In the genomic region with DNA sequence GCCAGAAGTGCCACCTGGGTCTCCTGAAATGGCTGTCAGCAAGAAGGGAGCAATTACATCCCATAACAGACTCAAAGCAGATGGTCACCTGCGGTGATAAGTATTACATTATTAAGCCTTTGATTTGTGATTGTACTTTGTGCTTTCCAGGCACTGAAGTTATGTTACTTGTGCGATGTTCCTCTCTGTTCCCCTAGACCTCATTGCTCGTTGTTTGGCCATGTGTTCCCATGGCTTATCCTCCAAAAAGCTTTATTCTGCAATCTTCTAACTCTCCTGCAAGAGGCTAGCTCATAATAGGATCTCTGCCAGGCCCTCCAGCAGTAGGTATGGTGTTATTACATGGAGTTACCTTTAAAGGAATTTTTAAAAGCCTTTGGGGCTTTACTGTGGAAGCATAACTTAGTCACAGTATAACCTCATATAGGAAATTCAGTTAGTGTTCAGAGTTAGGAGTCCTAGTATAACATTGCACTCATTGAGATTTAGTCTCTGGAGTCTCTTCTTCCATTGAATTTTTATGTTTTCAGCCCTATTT, we compare ENCODE assay signal across 15 cellular contexts.
A peak's percentile ranks its signal among the peaks of the same experiment; 100 is the strongest.
DNase-seq lines count a peak whose midpoint lies in the region; ATAC-seq and TF ChIP-seq lines count a peak whose summit lies in the region.
"Had no signal": no experiment of that assay in that cellular context is flagged by ENCODE, and none has a peak within 500 bp of the region (broad histone marks: within the 10 kb centered on the region; RNA-seq: fewer than 3 reads in every experiment).

No MANE protein-coding gene starts in this region.

- no peak overlapping the region for H3K4me2 ChIP-seq in DND-41 (ENCODE audit: insufficient read depth, low read length)

- H3K27me3 ChIP-seq in DND-41 (ENCODE audit: insufficient read depth, low read length, poor library complexity) = no peaks in the 10 kb centered on the region
- H3K27me3 ChIP-seq: right lobe of liver, stomach had no signal

- POLR2A ChIA-PET in activated CD4-positive, alpha-beta T cell treated with anti-CD3 and anti-CD28 coated beads, Interleukin-2, amount 10 ng/mL, durations not matched to agents 7 days and 5 days (lab: Charles Lee) = no interaction called here

- no peak overlapping the region for H2AFZ ChIP-seq in DND-41 (ENCODE audit: low read depth, low read length)

- H3K9me3 Mint-ChIP-seq in nephron = peaks cover 3% of the 10 kb centered on the region
- H3K9me3 Mint-ChIP-seq in activated CD4-positive, alpha-beta T cell treated with anti-CD3 and anti-CD28 coated beads, Interleukin-2, amount 10 ng/mL, durations not matched to agents 7 days and 5 days = no peaks in the 10 kb centered on the region
- H3K9me3 Mint-ChIP-seq: activated CD8-positive, alpha-beta T cell treated with anti-CD3 and anti-CD28 coated beads for 36 hours had no signal

- H3K27me3 Mint-ChIP-seq in T-helper 17 cell (no peaks in the 10 kb centered on the region), nephron (ENCODE audit: low read depth) (no peaks in the 10 kb centered on the region)
- H3K27me3 Mint-ChIP-seq in activated CD4-positive, alpha-beta T cell treated with anti-CD3 and anti-CD28 coated beads, Interleukin-2, amount 10 ng/mL, durations not matched to agents 7 days and 5 days = no peaks in the 10 kb centered on the region
- H3K27me3 Mint-ChIP-seq: activated CD8-positive, alpha-beta T cell treated with anti-CD3 and anti-CD28 coated beads for 36 hours had no signal

- H3K9ac ChIP-seq in DND-41 (ENCODE audit: low read depth, low read length) = no peak overlapping the region

- no peaks in the 10 kb centered on the region for H3K36me3 ChIP-seq in DND-41 (ENCODE audit: insufficient read depth, low read length)
- H3K36me3 ChIP-seq: right lobe of liver, stomach had no signal

- H3K4me3 Mint-ChIP-seq in T-helper 17 cell (peak overlapping the region; percentile 21), nephron (peak overlapping the region in 2 of 3 experiments; percentile 22 to 29)
- no peak overlapping the region for H3K4me3 Mint-ChIP-seq in activated CD4-positive, alpha-beta T cell treated with anti-CD3 and anti-CD28 coated beads, Interleukin-2, amount 10 ng/mL, durations not matched to agents 7 days and 5 days
- H3K4me3 Mint-ChIP-seq: activated CD8-positive, alpha-beta T cell treated with anti-CD3 and anti-CD28 coated beads for 36 hours had no signal

- H3K27ac Mint-ChIP-seq in T-helper 17 cell (peak overlapping the region; percentile 60), nephron (peak overlapping the region; percentile 88 to 94 (median 92))
- no peak overlapping the region for H3K27ac Mint-ChIP-seq in activated CD4-positive, alpha-beta T cell treated with anti-CD3 and anti-CD28 coated beads, Interleukin-2, amount 10 ng/mL, durations not matched to agents 7 days and 5 days
- H3K27ac Mint-ChIP-seq: activated CD8-positive, alpha-beta T cell treated with anti-CD3 and anti-CD28 coated beads for 36 hours had no signal

- H3K4me1 Mint-ChIP-seq in T-helper 17 cell (peaks cover 13% of the 10 kb centered on the region), nephron (peaks cover 49% of the 10 kb centered on the region)
- H3K4me1 Mint-ChIP-seq in activated CD4-positive, alpha-beta T cell treated with anti-CD3 and anti-CD28 coated beads, Interleukin-2, amount 10 ng/mL, durations not matched to agents 7 days and 5 days = peaks cover 10% of the 10 kb centered on the region

- no peaks in the 10 kb centered on the region for H4K20me1 ChIP-seq in DND-41 (ENCODE audit: insufficient read depth, low read length)

- H3K79me2 ChIP-seq in DND-41 (ENCODE audit: insufficient read depth, low read length) = no peaks in the 10 kb centered on the region

- H3K36me3 Mint-ChIP-seq in T-helper 17 cell (ENCODE audit: low read depth) (no peaks in the 10 kb centered on the region), nephron (ENCODE audit: low read depth) (no peaks in the 10 kb centered on the region)
- H3K36me3 Mint-ChIP-seq in activated CD4-positive, alpha-beta T cell treated with anti-CD3 and anti-CD28 coated beads, Interleukin-2, amount 10 ng/mL, durations not matched to agents 7 days and 5 days (ENCODE audit: low read depth) = no peaks in the 10 kb centered on the region

- peak; percentile 25 for DNase-seq in DND-41
- peak; percentile 59 to 97 (median 80) for DNase-seq in NCI-H1417 (lab: John Stamatoyannopoulos, UW)
- DNase-seq in T-helper 17 cell = no peak
- no peak for DNase-seq in stimulated activated CD4-positive, alpha-beta T cell treated with anti-CD3 and anti-CD28 coated beads, Interleukin-4, amount 100 ng/mL, for 24 hours
- no peak for DNase-seq in activated CD4-positive, alpha-beta T cell treated with anti-CD3 and anti-CD28 coated beads, Interleukin-2, amount 10 ng/mL, durations not matched to agents 7 days and 5 days
- DNase-seq: activated CD8-positive, alpha-beta T cell treated with anti-CD3 and anti-CD28 coated beads for 36 hours; activated gamma-delta T cell treated with Interleukin-2 at 50 U/mL for 16 hours; NCI-H1694 treated with DMSO at 0.1 percent for 48 hours; right lobe of liver; stomach; T1000 had no signal

- H3K27ac ChIP-seq in DND-41 (ENCODE audit: low read length) = peak overlapping the region; percentile 31; the same call in 1 of the 2 replicates
- H3K27ac ChIP-seq: C4-2B, right lobe of liver, stomach had no signal

- H3K9me3 ChIP-seq in DND-41 (ENCODE audit: insufficient read depth, low read length, severe bottlenecking) (no peaks in the 10 kb centered on the region), T-helper 17 cell (ENCODE audit: control insufficient read depth, low read length, poor library complexity, severe bottlenecking) (no peaks in the 10 kb centered on the region)
- H3K9me3 ChIP-seq: right lobe of liver, stomach had no signal

- no peak overlapping the region for H3K4me3 ChIP-seq in DND-41 (ENCODE audit: low read depth in 1 of 2, low read length in 2 of 2)
- H3K4me3 ChIP-seq: right lobe of liver, stomach had no signal

- TF ChIP-seq CTCF in DND-41 (IDR thresholded peaks at IDR 0.05; ENCODE audit: borderline replicate concordance, extremely low read depth, low read length, poor library complexity, severe bottlenecking) = no peak
- TF ChIP-seq CTCF in nephron (IDR thresholded peaks at IDR 0.05; ENCODE audit: unreplicated experiment in 3 of 3) = no peak

- ATAC-seq in DND-41 (ENCODE audit: insufficient read depth, low read depth) (no peak; the same call in 2 of the 3 replicates), T-helper 17 cell (no peak), GM19023 (IDR thresholded peaks at IDR 0.05; ENCODE audit: unreplicated experiment) (no peak), HG03108 (IDR thresholded peaks at IDR 0.05; ENCODE audit: unreplicated experiment) (no peak)
- ATAC-seq: activated CD8-positive, alpha-beta T cell treated with anti-CD3 and anti-CD28 coated beads for 36 hours; right lobe of liver had no signal

- CTCF ChIA-PET in activated CD4-positive, alpha-beta T cell treated with anti-CD3 and anti-CD28 coated beads, Interleukin-2, amount 10 ng/mL, durations not matched to agents 7 days and 5 days (lab: Charles Lee) = interaction anchor here (1.4 kb wide), 1 partner anchor 16 kb away, joined by 5 read pairs; no protein-coding TSS in a partner anchor

- H3K4me1 ChIP-seq in DND-41 (ENCODE audit: insufficient read depth, low read length) = peaks cover 19% of the 10 kb centered on the region
- H3K4me1 ChIP-seq: right lobe of liver had no signal

Comparison
In these comparisons a context has a peak if more than half of its experiments do, and no peak if none do; other contexts are left out.
1. DNase-seq: peak in DND-41 (single experiment) and NCI-H1417 (3 of 3); none in T-helper 17 cell (0 of 3), stimulated activated CD4-positive, alpha-beta T cell treated with anti-CD3 and anti-CD28 coated beads, Interleukin-4, amount 100 ng/mL, for 24 hours (single experiment) and activated CD4-positive, alpha-beta T cell treated with anti-CD3 and anti-CD28 coated beads, Interleukin-2, amount 10 ng/mL, durations not matched to agents 7 days and 5 days (single experiment).